Comparison of ENCODE assay signal across 13 cellular contexts in the genomic region with DNA sequence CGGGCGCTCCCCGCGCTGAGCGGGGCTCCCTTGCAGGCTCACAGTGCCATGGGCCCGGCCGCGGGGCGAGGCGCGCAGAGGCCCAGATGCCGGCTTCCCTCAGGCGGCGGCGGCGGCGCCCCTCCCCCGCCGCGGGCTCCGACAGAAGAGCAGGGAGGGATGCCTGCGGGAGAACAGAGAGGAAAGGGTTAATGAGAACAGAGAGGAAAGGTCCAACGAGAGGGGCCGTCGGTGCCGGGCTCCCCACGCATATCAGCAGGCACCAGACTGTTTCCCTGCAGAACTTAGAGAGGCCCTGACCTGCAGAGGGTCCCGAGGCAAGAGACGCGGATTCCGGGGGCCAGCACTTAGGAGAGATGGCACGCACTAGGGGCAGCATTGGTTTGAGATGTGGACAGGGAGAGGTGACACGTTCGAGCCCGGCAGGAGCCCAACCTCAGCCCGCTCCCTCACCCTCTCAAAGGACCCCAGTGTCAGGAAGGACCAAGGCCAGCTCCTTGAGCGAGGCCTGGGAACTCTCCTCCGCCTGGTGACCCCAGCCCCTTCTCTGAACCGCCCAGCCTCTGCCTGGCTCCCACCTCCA. TPM values are rescaled to one million over a fixed set of nuclear protein-coding genes. Genes with fewer than 3 reads are reported as not detected.
A peak's percentile ranks its signal among the peaks of the same experiment; 100 is the strongest.
DNase-seq lines count a peak whose midpoint lies in the region; ATAC-seq and TF ChIP-seq lines count a peak whose summit lies in the region.
"Had no signal": no experiment of that assay in that cellular context is flagged by ENCODE, and none has a peak within 500 bp of the region (broad histone marks: within the 10 kb centered on the region; RNA-seq: fewer than 3 reads in every experiment).

No MANE protein-coding gene starts in this region.

- no peaks in the 10 kb centered on the region for H3K9me3 ChIP-seq in HUES64 (ENCODE audit: insufficient read depth, low read depth, low read length)
- H3K9me3 ChIP-seq: transverse colon had no signal

- H3K27ac Mint-ChIP-seq in glutamatergic neuron (ENCODE audit: unreplicated experiment), result no peak overlapping the region

- TF ChIP-seq CTCF in glutamatergic neuron (IDR thresholded peaks at IDR 0.05; ENCODE audit: partially characterized antibody, unreplicated experiment) (no peak), omental fat pad (IDR thresholded peaks at IDR 0.05) (no peak)

- peak overlapping the region; percentile 46 for H3K4me3 ChIP-seq in HUES64 (ENCODE audit: low read length)

- H3K36me3 Mint-ChIP-seq in glutamatergic neuron (ENCODE audit: unreplicated experiment), result no peaks in the 10 kb centered on the region

- peak; percentile 3 for ATAC-seq in omental fat pad (ENCODE audit: low FRiP score)
- ATAC-seq in HG03196 (IDR thresholded peaks at IDR 0.05; ENCODE audit: unreplicated experiment), result no peak

- DNase-seq in NCI-H1105 treated with DMSO at 0.1 percent for 48 hours (lab: John Stamatoyannopoulos, UW), result peak; percentile 22
- DNase-seq in NCI-H1105 (lab: John Stamatoyannopoulos, UW), result no peak
- peak; percentile 39 for DNase-seq in glutamatergic neuron
- DNase-seq in omental fat pad (ENCODE audit: low spot score), result no peak
- DNase-seq in cerebellar nuclear complex (lab: John Stamatoyannopoulos, UW), result no peak
- DNase-seq in kidney glomerular epithelial cell (lab: John Stamatoyannopoulos, UW), result no peak
- DNase-seq: cortex of kidney, DMS79, NCI-H510A, T1000 had no signal

- 3% methylated on average over 39 of the region's 39 CpGs for WGBS in HUES64

- peaks cover 15% of the 10 kb centered on the region for H3K4me1 ChIP-seq in HUES64 (ENCODE audit: insufficient read depth, low read length)

- H3K9ac ChIP-seq in HUES64 (ENCODE audit: low read depth, low read length), result no peak overlapping the region

- peaks cover 27% of the 10 kb centered on the region for H3K27me3 Mint-ChIP-seq in glutamatergic neuron (ENCODE audit: unreplicated experiment)

- H3K4me1 Mint-ChIP-seq in glutamatergic neuron (ENCODE audit: low read depth, unreplicated experiment), result peaks cover 39% of the 10 kb centered on the region

- no peak overlapping the region for H3K27ac ChIP-seq in HUES64 (ENCODE audit: low read depth, low read length)
- H3K27ac ChIP-seq: transverse colon had no signal

- H3K36me3 ChIP-seq in HUES64 (ENCODE audit: insufficient read depth, low read length), result no peaks in the 10 kb centered on the region
- H3K36me3 ChIP-seq: transverse colon had no signal

- H3K27me3 ChIP-seq in HUES64 (ENCODE audit: insufficient read depth, low read length), result peaks cover 62% of the 10 kb centered on the region

- peaks cover 7% of the 10 kb centered on the region for H3K9me3 Mint-ChIP-seq in glutamatergic neuron (ENCODE audit: unreplicated experiment)

- H3K4me3 Mint-ChIP-seq in glutamatergic neuron (ENCODE audit: unreplicated experiment), result peak overlapping the region; percentile 46

RNA-seq across cellular contexts. Expression of gene NRXN2, which starts 9.1 kb away (rescaled TPM):
- 6.2 TPM for polyA plus RNA-seq in HUES64 (2013, experiment 1 of 2)
- 8.9 TPM for polyA plus RNA-seq in HUES64 (2013, experiment 2 of 2)
- total RNA-seq in glutamatergic neuron (ENCODE audit: unreplicated experiment), result 50.4 TPM
- total RNA-seq in omental fat pad, result 1 to 10 TPM; 1.5 to 6.3 (median 3.4) TPM

RNA-seq across cellular contexts. Expression of gene RASGRP2, which starts 30.1 kb away (rescaled TPM):
- 17.1 TPM for polyA plus RNA-seq in HUES64 (2013, experiment 1 of 2)
- polyA plus RNA-seq in HUES64 (2013, experiment 2 of 2), result 13.6 TPM
- total RNA-seq in glutamatergic neuron (ENCODE audit: unreplicated experiment), result 2.9 TPM
- 10 to 100 TPM in 3 of 4 donors, 1 to 10 TPM in 1; 9.3 to 53.1 (median 14.0) TPM for total RNA-seq in omental fat pad

RNA-seq across cellular contexts. Expression of gene PYGM, which starts 45.9 kb away (rescaled TPM):
- 2.8 TPM for polyA plus RNA-seq in HUES64 (2013, experiment 1 of 2)
- polyA plus RNA-seq in HUES64 (2013, experiment 2 of 2), result 2.5 TPM
- 5.5 TPM for total RNA-seq in glutamatergic neuron (ENCODE audit: unreplicated experiment)
- 10 to 100 TPM in 2 of 4 donors, 1 to 10 TPM in 2; 2.1 to 25.9 (median 12.2) TPM for total RNA-seq in omental fat pad

Comparison
In these comparisons a context has a peak if more than half of its experiments do, and no peak if none do; other contexts are left out.
1. DNase-seq: peak in NCI-H1105 treated with DMSO at 0.1 percent for 48 hours (single experiment) and glutamatergic neuron (single experiment); none in NCI-H1105 (single experiment), omental fat pad (single experiment), cerebellar nuclear complex (0 of 2) and kidney glomerular epithelial cell (single experiment).